In genomic region chr7:91835191-91836064, GRCh38 we compare ENCODE assay signal across 20 cellular contexts. TPM values are rescaled to one million over a fixed set of nuclear protein-coding genes. Genes with fewer than 3 reads are reported as not detected.
DNase-seq lines count a peak whose midpoint lies in the region; ATAC-seq and TF ChIP-seq lines count a peak whose summit lies in the region.
"Had no signal": no experiment of that assay in that cellular context is flagged by ENCODE, and none has a peak within 500 bp of the region (broad histone marks: within the 10 kb centered on the region; RNA-seq: fewer than 3 reads in every experiment).

No MANE protein-coding gene starts in this region.

- WGBS in thyroid gland, 2 donors: 80 to 86% methylated on average over 1 of the region's 1 CpG
- WGBS in SK-N-SH (ENCODE audit: low lambda C conversion rate): 61% methylated on average over 1 of the region's 1 CpG

- H3K27me3 ChIP-seq in A673 (replicated peaks; ENCODE audit: insufficient read depth, low read depth, low read length, poor library complexity) (no peaks in the 10 kb centered on the region), left lung (no peaks in the 10 kb centered on the region), thyroid gland (no peaks in the 10 kb centered on the region), SK-N-SH (ENCODE audit: insufficient read depth) (no peaks in the 10 kb centered on the region)
- H3K27me3 ChIP-seq: ascending aorta, suprapubic skin had no signal

- TF ChIP-seq RAD21 in SK-N-SH (IDR thresholded peaks at IDR 0.05; ENCODE audit: low read length): no peak

- BruUV-seq in A673 (replicated peaks; lab: Mats Ljungman, UMichigan): no TSS peak

- no peak overlapping the region for H2AFZ ChIP-seq in SK-N-SH (ENCODE audit: low read depth)

- TF ChIP-seq EP300 in SK-N-SH (IDR thresholded peaks at IDR 0.05; ENCODE audit: borderline replicate concordance in 1 of 2, low read depth in 1 of 2, low read length in 1 of 2): no peak

- intact Hi-C loops in A673 (cut with micrococcal nuclease; ENCODE audit: unreplicated experiment): no loop called here
- intact Hi-C loops in left lung (cut with DNase I): no loop called here
- intact Hi-C loops in thyroid gland (cut with DNase I): no loop called here

- TF ChIP-seq CTCF in A673 (conservative IDR thresholded peaks at IDR 0.05; ENCODE audit: low read depth, low read length) (no peak), left lung (IDR thresholded peaks at IDR 0.05) (no peak), thyroid gland (IDR thresholded peaks at IDR 0.05) (no peak), SK-N-SH (IDR thresholded peaks at IDR 0.05) (no peak)

- H4K20me1 ChIP-seq in SK-N-SH (ENCODE audit: insufficient read depth): no peaks in the 10 kb centered on the region

- peaks cover 5% of the 10 kb centered on the region for H3F3A ChIP-seq in SK-N-SH (replicated peaks; ENCODE audit: insufficient read depth)

- H3K4me1 ChIP-seq in A673 (ENCODE audit: insufficient read depth, low read length, poor library complexity, severe bottlenecking): peaks cover 60% of the 10 kb centered on the region
- H3K4me1 ChIP-seq in left lung: no peaks in the 10 kb centered on the region
- H3K4me1 ChIP-seq in thyroid gland: no peaks in the 10 kb centered on the region
- peaks cover 0 to 5% of the 10 kb centered on the region in 2 experiments; a peak in 3 of 4 replicates for H3K4me1 ChIP-seq in SK-N-SH (ENCODE audit: control insufficient read depth in 1 of 2, insufficient read depth in 2 of 2, low read depth in 1 of 2, low read length in 1 of 2)
- H3K4me1 ChIP-seq: ascending aorta, suprapubic skin had no signal

- ATAC-seq in left lung: peak; percentile 25
- ATAC-seq: activated T-helper 17 cell treated with anti-CD3 and anti-CD28 coated beads, Interleukin-2, amount 50 U/mL, for 72 hours; HepG2; left colon; naive thymus-derived CD4-positive, alpha-beta T cell; stimulated activated memory B cell treated with anti-CD40 and anti-IgM and Interleukin-4, amounts not matched to agents 10 μg/mL and 1 μg/mL and 100 μg/mL, for 72 hours had no signal

- TF ChIP-seq POLR2A in thyroid gland (IDR thresholded peaks at IDR 0.05): no peak

- POLR2A ChIA-PET in A673 (lab: Charles Lee; ENCODE audit: low non-redundant PET): interaction anchor here (0.5 to 0.7 kb wide), 2 partner anchors 32 to 623 kb away, joined by 3 to 4 read pairs; no protein-coding TSS in a partner anchor
- POLR2A ChIA-PET in SK-N-SH (lab: Yijun Ruan, JAX): no interaction called here

- H3K9ac ChIP-seq in SK-N-SH: no peak overlapping the region

- H3K27ac ChIP-seq in A673 (ENCODE audit: low read depth, low read length, poor library complexity, severe bottlenecking): peak overlapping the region; percentile 83
- no peak overlapping the region for H3K27ac ChIP-seq in left lung
- H3K27ac ChIP-seq in thyroid gland: no peak overlapping the region
- no peak overlapping the region for H3K27ac ChIP-seq in SK-N-SH (ENCODE audit: low read depth in 2 of 2, low read length in 1 of 2)
- H3K27ac ChIP-seq: ascending aorta, C4-2B, suprapubic skin had no signal

- H3K9me3 ChIP-seq in A673 (ENCODE audit: low read depth, low read length, poor library complexity, severe bottlenecking): no peaks in the 10 kb centered on the region
- H3K9me3 ChIP-seq in left lung: no peaks in the 10 kb centered on the region
- H3K9me3 ChIP-seq in thyroid gland: no peaks in the 10 kb centered on the region
- no peaks in the 10 kb centered on the region for H3K9me3 ChIP-seq in SK-N-SH
- H3K9me3 ChIP-seq: ascending aorta, suprapubic skin had no signal

- CTCF ChIA-PET in A673 (lab: Charles Lee) (interaction anchor here (0.9 to 1.0 kb wide), 2 partner anchors 17 to 31 kb away, joined by 3 to 5 read pairs; no protein-coding TSS in a partner anchor), SK-N-SH (lab: Yijun Ruan, JAX) (interaction anchor here (1.0 to 1.7 kb wide), 4 partner anchors 31 to 746 kb away, joined by 3 read pairs; partner anchors contain the start of genes GATAD1 and MTERF1)

- H3K9me2 ChIP-seq in SK-N-SH: no peaks in the 10 kb centered on the region

- H3K79me2 ChIP-seq in SK-N-SH (ENCODE audit: insufficient read depth): no peaks in the 10 kb centered on the region

- peak overlapping the region; percentile 11 for H3K4me3 ChIP-seq in A673 (ENCODE audit: low read depth, low read length, poor library complexity, severe bottlenecking)
- no peak overlapping the region for H3K4me3 ChIP-seq in left lung
- no peak overlapping the region for H3K4me3 ChIP-seq in thyroid gland (replicated peaks in 1 of 3)
- H3K4me3 ChIP-seq in SK-N-SH (ENCODE audit: low read depth in 2 of 2, low read length in 1 of 2): no peak overlapping the region
- H3K4me3 ChIP-seq: ascending aorta, suprapubic skin had no signal

- H3K36me3 ChIP-seq in A673 (ENCODE audit: insufficient read depth, low read length, poor library complexity, severe bottlenecking) (no peaks in the 10 kb centered on the region), left lung (peaks cover 0 to 2% of the 10 kb centered on the region in 2 donors), thyroid gland (no peaks in the 10 kb centered on the region), SK-N-SH (replicated peaks in 1 of 2; ENCODE audit: control insufficient read depth in 1 of 2, insufficient read depth in 2 of 2, low read length in 1 of 2) (no peaks in the 10 kb centered on the region)
- H3K36me3 ChIP-seq: ascending aorta, suprapubic skin had no signal

- in situ Hi-C loops in G401 (cut with HindIII; ENCODE audit: low sequenced_read_pairs): no loop called here

- DNase-seq in A673 (ENCODE audit: low spot score) (peak; percentile 95), G401 (ENCODE audit: low spot score) (peak; percentile 10), astrocyte of the hippocampus (ENCODE audit: low read depth, low spot score) (peak; percentile 39), left lung (no peak), thyroid gland (no peak), SK-N-SH (no peak), SHP77 (lab: John Stamatoyannopoulos, UW) (no peak)
- DNase-seq: activated B cell treated with CpG ODN at 0.5 μM for 24 hours; left colon; mesenchymal stem cell; naive thymus-derived CD4-positive, alpha-beta T cell; NCI-H1048; NCI-H510A; T-helper 9 cell had no signal

- H3K4me2 ChIP-seq in SK-N-SH: no peak overlapping the region

TF ChIP-seq in SK-N-SH, 30 proteins besides CTCF, POLR2A, EP300 and RAD21:
- TF ChIP-seq EZH2phosphoT487 (IDR thresholded peaks at IDR 0.05; ENCODE audit: borderline replicate concordance, low read depth) (no peak), ELF1 (IDR thresholded peaks at IDR 0.05) (no peak), MEF2A (IDR thresholded peaks at IDR 0.05; ENCODE audit: borderline replicate concordance, low read depth) (no peak), PBX3 (IDR thresholded peaks at IDR 0.05) (no peak), JUND (IDR thresholded peaks at IDR 0.05) (no peak), ZBTB33 (IDR thresholded peaks at IDR 0.05; ENCODE audit: borderline replicate concordance, low read depth) (no peak), SIN3A (IDR thresholded peaks at IDR 0.05; ENCODE audit: borderline replicate concordance, low read depth, low read length) (no peak), NFIC (IDR thresholded peaks at IDR 0.05; ENCODE audit: borderline replicate concordance) (no peak), POLR2AphosphoS5 (IDR thresholded peaks at IDR 0.05; ENCODE audit: low read depth, low read length) (no peak), MXI1 (IDR thresholded peaks at IDR 0.05; ENCODE audit: low read depth, low read length) (no peak)

RNA-seq across cellular contexts. Expression of gene MTERF1, which starts 45.1 kb away (rescaled TPM):
- 23.0 and 31.9 TPM in 2 replicates for total RNA-seq in A673 (2021)
- 19.1 and 21.1 TPM in 2 replicates for total RNA-seq in G401 (2014; rRNA removed; shearing (Covaris generic))
- total RNA-seq in left lung: 10 to 100 TPM; 10.8 to 14.5 TPM
- total RNA-seq in thyroid gland: 10 to 100 TPM; 13.0 to 27.7 (median 21.5) TPM
- 6.1 and 12.0 TPM in 2 replicates for polyA plus RNA-seq in SK-N-SH (2012; rRNA removed)
- polyA plus RNA-seq in SK-N-SH (2012; cell fraction: cytosol; rRNA removed): 11.2 and 13.9 TPM in 2 replicates
- polyA plus RNA-seq in SK-N-SH (2012; cell fraction: nucleus; rRNA removed): 5.6 and 15.7 TPM in 2 replicates

Comparison
In these comparisons a context has a peak if more than half of its experiments do, and no peak if none do; other contexts are left out.
1. DNase-seq: peak in A673 (single experiment), G401 (single experiment) and astrocyte of the hippocampus (single experiment); none in left lung (0 of 2), thyroid gland (0 of 2), SK-N-SH (single experiment) and SHP77 (0 of 2).